ENCODE assay signal across 11 cellular contexts in the genomic region with DNA sequence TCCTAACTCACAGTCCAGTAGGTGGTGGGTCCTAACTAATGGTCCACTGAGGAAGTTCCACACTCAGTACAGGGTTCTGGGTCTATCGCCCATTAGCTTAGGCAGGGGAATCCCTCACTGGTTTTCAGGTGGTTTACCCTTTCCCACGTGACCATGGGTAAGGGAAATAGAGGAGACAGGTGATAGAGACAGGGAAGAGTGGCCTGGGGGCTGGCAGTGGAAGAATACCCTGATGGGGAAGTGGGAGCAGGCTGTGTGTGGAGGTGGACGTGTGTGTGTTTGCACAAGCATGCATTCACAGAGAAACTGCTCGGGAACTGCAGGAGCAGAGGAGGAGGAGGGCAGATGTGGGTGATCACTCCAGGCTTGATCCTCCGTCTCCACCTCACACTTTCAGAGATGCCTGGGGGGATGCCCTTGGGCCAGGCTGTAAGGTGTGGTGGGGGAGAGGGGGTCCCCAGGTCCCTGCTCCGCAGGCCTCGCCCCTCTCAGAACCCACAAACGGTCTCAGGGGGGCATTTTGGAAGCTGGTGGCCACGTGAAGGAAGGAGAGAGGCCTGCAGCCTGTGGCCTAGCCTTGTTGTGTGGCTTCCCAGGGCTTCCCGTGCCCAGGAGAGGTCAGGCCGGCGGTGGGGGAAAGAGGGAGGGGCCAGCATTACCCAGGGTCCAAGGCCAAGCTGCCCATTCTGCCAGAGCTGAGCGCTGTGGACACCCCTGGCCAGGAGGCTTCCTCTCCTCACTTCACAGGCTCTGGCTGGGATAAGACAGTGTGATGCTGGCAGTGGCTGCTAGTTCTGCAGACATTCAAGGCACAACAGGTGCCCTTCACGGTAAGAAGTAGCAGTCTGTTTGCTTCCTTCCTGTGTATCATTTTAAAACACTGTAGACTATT.
A peak's percentile ranks its signal among the peaks of the same experiment; 100 is the strongest.
DNase-seq lines count a peak whose midpoint lies in the region; ATAC-seq, FAIRE-seq and TF ChIP-seq lines count a peak whose summit lies in the region.
"Had no signal": no experiment of that assay in that cellular context is flagged by ENCODE, and none has a peak within 500 bp of the region (broad histone marks: within the 10 kb centered on the region; RNA-seq: fewer than 3 reads in every experiment).

No MANE protein-coding gene starts in this region.

- intact Hi-C loops in lower leg skin (cut with DNase I; ENCODE audit: low total_unique reads), result no loop called here

- TF ChIP-seq POLR2A in GM12891 (IDR thresholded peaks at IDR 0.05; ENCODE audit: low read depth, low read length), result no peak
- TF ChIP-seq POLR2A in lower leg skin (IDR thresholded peaks at IDR 0.05), result no peak

- DNase-seq in chondrocyte (ENCODE audit: low spot score) (no peak), osteoblast (ENCODE audit: insufficient read length, low spot score, missing footprints) (no peak), GM12891 (ENCODE audit: insufficient read length, low spot score) (no peak), MV-4-11 (lab: John Stamatoyannopoulos, UW) (no peak), lower leg skin (ENCODE audit: low spot score in 2 of 2) (no peak)
- DNase-seq: activated T-cell treated with anti-CD3 and anti-CD28 coated beads for 4 hours, NCI-H1694 had no signal

- H3K4me1 ChIP-seq in osteoblast (ENCODE audit: insufficient read depth, low read length), result peaks cover 28% of the 10 kb centered on the region

- H3K9me3 Mint-ChIP-seq in chondrocyte (ENCODE audit: low read depth), result no peaks in the 10 kb centered on the region
- H3K9me3 Mint-ChIP-seq: brain had no signal

- no peak overlapping the region for H3K4me3 Mint-ChIP-seq in chondrocyte (ENCODE audit: unreplicated experiment)
- H3K4me3 Mint-ChIP-seq: brain had no signal

- H3K27me3 Mint-ChIP-seq in chondrocyte (ENCODE audit: low read depth), result no peaks in the 10 kb centered on the region
- H3K27me3 Mint-ChIP-seq: brain had no signal

- 92 to 93% methylated on average over 13 to 14 of the region's 14 CpGs for WGBS in lower leg skin, 2 donors

- ATAC-seq in GM18499 (IDR thresholded peaks at IDR 0.05; ENCODE audit: insufficient read depth, unreplicated experiment) (peak; percentile 53), HG02763 (IDR thresholded peaks at IDR 0.05; ENCODE audit: unreplicated experiment) (peak; percentile 59), HG02571 (IDR thresholded peaks at IDR 0.05; ENCODE audit: unreplicated experiment) (no peak)

- H3K9me3 ChIP-seq in osteoblast (ENCODE audit: low read depth, low read length), result no peaks in the 10 kb centered on the region

- no peak for FAIRE-seq in GM12891 (lab: Jason Lieb, UNC)

- H2AFZ ChIP-seq in osteoblast (ENCODE audit: low read length), result no peak overlapping the region

- peaks cover 75% of the 10 kb centered on the region for H3K36me3 ChIP-seq in osteoblast (ENCODE audit: insufficient read depth, low read length)

- H3K27ac ChIP-seq in osteoblast (ENCODE audit: low read depth, low read length), result peak overlapping the region; percentile 67

- peak overlapping the region; percentile 31 for H3K4me2 ChIP-seq in osteoblast (ENCODE audit: insufficient read depth, low read length)

- H4K20me1 ChIP-seq in osteoblast (ENCODE audit: insufficient read depth, low read length), result peaks cover 16% of the 10 kb centered on the region

- H3K27me3 ChIP-seq in osteoblast (ENCODE audit: insufficient read depth, low read length), result no peaks in the 10 kb centered on the region

- H3K36me3 Mint-ChIP-seq in chondrocyte (ENCODE audit: low read depth), result peaks cover 30% of the 10 kb centered on the region

- H3K4me3 ChIP-seq in osteoblast (ENCODE audit: insufficient read depth, low read length) (no peak overlapping the region), lower leg skin (ENCODE audit: low read depth, poor library complexity, severe bottlenecking) (no peak overlapping the region)

- H3K79me2 ChIP-seq in osteoblast (ENCODE audit: insufficient read depth, low read length), result peaks cover 7% of the 10 kb centered on the region

- peak overlapping the region; percentile 59 for H3K27ac Mint-ChIP-seq in chondrocyte (ENCODE audit: unreplicated experiment)

- peaks cover 25% of the 10 kb centered on the region for H3K4me1 Mint-ChIP-seq in chondrocyte (ENCODE audit: low read depth)

- TF ChIP-seq CTCF in chondrocyte (IDR thresholded peaks at IDR 0.05) (no peak), osteoblast (IDR thresholded peaks at IDR 0.05; ENCODE audit: extremely low read depth, low read depth, low read length) (no peak), lower leg skin (IDR thresholded peaks at IDR 0.05) (no peak)

TF ChIP-seq in GM12891, 5 proteins besides CTCF, POLR2A, EP300 and RAD21:
- TF ChIP-seq POU2F2 (IDR thresholded peaks at IDR 0.05; ENCODE audit: low read depth, low read length) (no peak), TAF1 (IDR thresholded peaks at IDR 0.05; ENCODE audit: low read depth, low read length) (no peak), POLR2AphosphoS5 (IDR thresholded peaks at IDR 0.05; ENCODE audit: low read depth, low read length) (no peak), PAX5 (IDR thresholded peaks at IDR 0.05; ENCODE audit: insufficient read depth, low read length, severe bottlenecking) (no peak), SPI1 (IDR thresholded peaks at IDR 0.05; ENCODE audit: low read depth, low read length) (no peak)
